ENCODE assay signal across 16 cellular contexts in the genomic region with DNA sequence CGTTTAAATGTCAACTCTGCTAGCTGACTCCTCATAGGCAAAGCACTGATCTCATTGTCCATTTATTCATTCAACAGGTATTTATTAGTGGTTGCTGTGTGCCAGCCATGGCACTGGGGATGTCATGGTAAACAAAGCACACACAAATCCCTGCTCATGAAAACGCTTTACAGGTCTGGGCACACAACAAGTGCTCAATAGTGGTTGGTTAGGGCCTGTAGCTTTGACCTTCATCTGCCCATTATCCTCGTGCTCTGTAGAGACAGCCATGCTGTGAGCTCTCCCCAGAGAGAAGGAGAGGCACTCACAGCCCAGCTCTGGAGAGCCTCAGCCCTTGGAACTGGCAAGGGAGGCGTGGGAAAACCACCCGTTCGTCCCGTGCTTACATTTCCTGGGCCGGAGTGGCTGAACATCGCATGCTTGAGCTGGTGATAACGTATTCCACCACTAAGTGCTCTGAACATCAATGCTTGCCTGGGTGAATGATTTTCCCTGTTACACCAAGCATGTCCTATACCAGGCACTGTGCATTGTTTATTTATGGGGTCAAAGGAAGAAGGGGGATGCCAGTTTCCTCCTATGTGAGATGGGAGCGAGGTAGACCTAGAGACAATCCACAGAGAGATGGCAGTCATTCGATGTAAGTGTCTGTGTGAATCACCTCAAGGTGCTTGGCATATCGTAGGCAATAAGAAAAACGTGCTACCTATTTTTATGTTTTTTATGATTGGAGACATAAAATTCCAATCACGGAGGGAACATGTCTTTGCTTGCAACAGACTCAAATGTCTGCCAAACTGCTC.
"Had no signal": no experiment of that assay in that cellular context is flagged by ENCODE, and none has a peak within 500 bp of the region (broad histone marks: within the 10 kb centered on the region; RNA-seq: fewer than 3 reads in every experiment).

No MANE protein-coding gene starts in this region.

- ATAC-seq: activated naive CD4-positive, alpha-beta T cell treated with anti-CD3 and anti-CD28 coated beads, Interleukin-2, amount 50 U/mL, for 72 hours; left ventricle myocardium superior had no signal

- H3K36me3 Mint-ChIP-seq: activated naive CD4-positive, alpha-beta T cell treated with anti-CD3 and anti-CD28 coated beads, Interleukin-2, amount 50 U/mL, for 72 hours; naive B cell had no signal

- H3K4me3 Mint-ChIP-seq: naive B cell; stimulated activated naive CD8-positive, alpha-beta T cell treated with anti-CD3 and anti-CD28 coated beads, Interleukin-15, Interleukin-2, amounts not matched to agents 100 ng/mL and 50 ng/mL, for 24 hours; T-helper 2 cell treated with Interferon-gamma antibody and Interleukin-4, amounts not matched to agents 5 μg/mL and 100 μg/mL, for 36 hours had no signal

- H3K9me3 ChIP-seq: esophagus muscularis mucosa, sigmoid colon had no signal

- H3K27me3 ChIP-seq: sigmoid colon had no signal

- H3K4me1 Mint-ChIP-seq: naive B cell had no signal

- H3K9me3 Mint-ChIP-seq: activated naive CD4-positive, alpha-beta T cell treated with anti-CD3 and anti-CD28 coated beads, Interleukin-2, amount 50 U/mL, for 72 hours; stimulated activated naive CD8-positive, alpha-beta T cell treated with anti-CD3 and anti-CD28 coated beads, Interleukin-15, Interleukin-2, amounts not matched to agents 100 ng/mL and 50 ng/mL, for 24 hours; T-helper 2 cell treated with Interferon-gamma antibody and Interleukin-4, amounts not matched to agents 5 μg/mL and 100 μg/mL, for 36 hours had no signal

- H3K4me3 ChIP-seq: dorsolateral prefrontal cortex, esophagus muscularis mucosa, sigmoid colon had no signal

- H3K36me3 ChIP-seq: esophagus muscularis mucosa, sigmoid colon had no signal

- H3K27ac ChIP-seq: dorsolateral prefrontal cortex, esophagus muscularis mucosa, sigmoid colon had no signal

- H3K4me1 ChIP-seq: sigmoid colon had no signal

- DNase-seq: activated T-cell treated with anti-CD3 and anti-CD28 coated beads, Interleukin-2, amount 50 U/mL, for 1 hour; dorsolateral prefrontal cortex; foreskin fibroblast; head of caudate nucleus; left ventricle myocardium superior; midbrain; naive B cell; occipital lobe; sigmoid colon; stimulated activated CD4-positive, alpha-beta T cell treated with anti-CD3 and anti-CD28 coated beads, Interleukin-2, amount 100 ng/mL, for 48 hours; SW 1271 had no signal

- H3K27ac Mint-ChIP-seq: activated naive CD4-positive, alpha-beta T cell treated with anti-CD3 and anti-CD28 coated beads, Interleukin-2, amount 50 U/mL, for 72 hours; naive B cell; progenitor cell of endocrine pancreas; stimulated activated naive CD8-positive, alpha-beta T cell treated with anti-CD3 and anti-CD28 coated beads, Interleukin-15, Interleukin-2, amounts not matched to agents 100 ng/mL and 50 ng/mL, for 24 hours; T-helper 2 cell treated with Interferon-gamma antibody and Interleukin-4, amounts not matched to agents 5 μg/mL and 100 μg/mL, for 36 hours had no signal

- H3K27me3 Mint-ChIP-seq: stimulated activated naive CD8-positive, alpha-beta T cell treated with anti-CD3 and anti-CD28 coated beads, Interleukin-15, Interleukin-2, amounts not matched to agents 100 ng/mL and 50 ng/mL, for 24 hours had no signal
